10 cellular contexts compared by ENCODE assay signal in the genomic region with DNA sequence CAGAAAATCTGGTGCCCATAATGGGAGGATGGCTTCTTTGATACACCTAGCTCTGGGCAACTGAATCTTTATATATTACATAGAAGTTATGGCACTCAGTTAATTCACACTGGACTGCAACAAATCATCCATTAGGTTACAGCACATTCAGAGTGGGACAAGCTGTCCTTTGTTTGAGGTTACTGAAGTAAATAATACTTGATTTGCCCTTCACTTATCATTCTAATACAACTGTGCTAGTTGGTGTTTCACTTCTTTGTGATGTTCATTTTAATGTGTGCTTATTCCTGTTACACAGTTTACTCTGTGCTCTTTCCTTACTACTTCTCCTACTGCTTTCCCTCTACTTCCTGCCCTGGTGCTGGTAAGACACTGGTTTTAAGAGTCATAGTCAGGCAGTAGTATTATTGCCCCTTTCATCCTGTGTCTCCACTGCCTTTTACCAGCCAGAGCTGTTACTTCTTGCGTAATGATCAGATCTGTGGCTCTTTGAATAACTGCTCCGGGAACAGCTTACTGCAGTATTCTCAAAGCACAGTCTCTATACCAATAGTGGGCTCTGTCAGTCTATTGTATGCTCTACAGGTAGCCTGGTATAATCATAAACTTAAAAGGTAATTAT. TPM values are rescaled to one million over a fixed set of nuclear protein-coding genes. Genes with fewer than 3 reads are reported as not detected.
DNase-seq lines count a peak whose midpoint lies in the region; ATAC-seq and TF ChIP-seq lines count a peak whose summit lies in the region.
"Had no signal": no experiment of that assay in that cellular context is flagged by ENCODE, and none has a peak within 500 bp of the region (broad histone marks: within the 10 kb centered on the region; RNA-seq: fewer than 3 reads in every experiment).

No MANE protein-coding gene starts in this region.

- DNase-seq in CD4-positive, CD25-positive, alpha-beta regulatory T cell = no peak
- DNase-seq in LoVo (ENCODE audit: low spot score) (peak; percentile 30), mammary epithelial cell (peak; percentile 29), right lobe of liver (no peak), cortex of kidney (lab: John Stamatoyannopoulos, UW) (no peak), neuronal stem cell (ENCODE audit: low spot score) (no peak), nucleus accumbens (lab: John Stamatoyannopoulos, UW) (no peak)
- no peak for DNase-seq in activated CD8-positive, alpha-beta T cell treated with anti-CD3 and anti-CD28 coated beads, Interleukin-2, amount 10 ng/mL, durations not matched to agents 7 days and 5 days

- no peak overlapping the region for H4K91ac ChIP-seq in neuronal stem cell (ENCODE audit: low read depth, low read length, poor library complexity)

- H3K4me2 ChIP-seq in mammary epithelial cell (ENCODE audit: insufficient read depth, low read depth, low read length) = no peak overlapping the region
- no peak overlapping the region for H3K4me2 ChIP-seq in neuronal stem cell (ENCODE audit: insufficient read depth, low read length, poor library complexity, severe bottlenecking)

- peak overlapping the region in 2 of 3 donors; percentile 48 to 63 for H3K27ac Mint-ChIP-seq in CD4-positive, CD25-positive, alpha-beta regulatory T cell
- H3K27ac Mint-ChIP-seq in activated CD8-positive, alpha-beta T cell treated with anti-CD3 and anti-CD28 coated beads, Interleukin-2, amount 10 ng/mL, durations not matched to agents 7 days and 5 days = no peak overlapping the region
- H3K27ac Mint-ChIP-seq: stimulated activated effector memory CD8-positive, alpha-beta T cell treated with anti-CD3 and anti-CD28 coated beads, Interleukin-12 subunit alpha, Interleukin-12 subunit beta, amount 100 ng/mL, for 72 hours had no signal

- ATAC-seq in CD4-positive, CD25-positive, alpha-beta regulatory T cell (ENCODE audit: low read depth in 2 of 2) = no peak
- peak; percentile 40 to 85 (median 62) for ATAC-seq in right lobe of liver
- ATAC-seq in activated CD8-positive, alpha-beta T cell treated with anti-CD3 and anti-CD28 coated beads, Interleukin-2, amount 10 ng/mL, durations not matched to agents 7 days and 5 days = no peak
- ATAC-seq: stimulated activated effector memory CD8-positive, alpha-beta T cell treated with anti-CD3 and anti-CD28 coated beads, Interleukin-12 subunit alpha, Interleukin-12 subunit beta, amount 100 ng/mL, for 72 hours had no signal

- no peak overlapping the region for H2BK5ac ChIP-seq in neuronal stem cell (ENCODE audit: low read length)

- no peak for TF ChIP-seq POLR2A in right lobe of liver (IDR thresholded peaks at IDR 0.05)

- no peak overlapping the region for H2BK120ac ChIP-seq in neuronal stem cell (ENCODE audit: low read depth, low read length)

- no TSS peak for BruUV-seq in mammary epithelial cell (replicated peaks; lab: Mats Ljungman, UMichigan)

- CTCF ChIA-PET in mammary epithelial cell (lab: Charles Lee; ENCODE audit: low non-redundant PET) = no interaction called here
- CTCF ChIA-PET in activated CD8-positive, alpha-beta T cell treated with anti-CD3 and anti-CD28 coated beads, Interleukin-2, amount 10 ng/mL, durations not matched to agents 7 days and 5 days (lab: Charles Lee) = no interaction called here

- no peak overlapping the region for H3K4me3 Mint-ChIP-seq in CD4-positive, CD25-positive, alpha-beta regulatory T cell
- no peak overlapping the region for H3K4me3 Mint-ChIP-seq in activated CD8-positive, alpha-beta T cell treated with anti-CD3 and anti-CD28 coated beads, Interleukin-2, amount 10 ng/mL, durations not matched to agents 7 days and 5 days
- H3K4me3 Mint-ChIP-seq: stimulated activated effector memory CD8-positive, alpha-beta T cell treated with anti-CD3 and anti-CD28 coated beads, Interleukin-12 subunit alpha, Interleukin-12 subunit beta, amount 100 ng/mL, for 72 hours had no signal

- peaks cover 0 to 10% (median 1%) of the 10 kb centered on the region in 7 donors for H3K9me3 Mint-ChIP-seq in CD4-positive, CD25-positive, alpha-beta regulatory T cell
- H3K9me3 Mint-ChIP-seq in activated CD8-positive, alpha-beta T cell treated with anti-CD3 and anti-CD28 coated beads, Interleukin-2, amount 10 ng/mL, durations not matched to agents 7 days and 5 days (ENCODE audit: insufficient read depth) = peaks cover 5% of the 10 kb centered on the region

- no peak overlapping the region for H2AK5ac ChIP-seq in neuronal stem cell (ENCODE audit: low read depth, low read length)

- no peak overlapping the region for H2AFZ ChIP-seq in mammary epithelial cell (ENCODE audit: low read depth, low read length)
- no peak overlapping the region for H2AFZ ChIP-seq in neuronal stem cell (ENCODE audit: low read length)

- no peak overlapping the region for H3K9ac ChIP-seq in mammary epithelial cell (ENCODE audit: insufficient read depth, low read length)
- H3K9ac ChIP-seq in neuronal stem cell (ENCODE audit: low read depth, low read length, poor library complexity) = no peak overlapping the region
- H3K9ac ChIP-seq: BLaER1 treated with 17β-estradiol and CSF1 and Interleukin-3, amounts not matched to agents 10 nM and 100 nM had no signal

- peaks cover 10 to 28% (median 21%) of the 10 kb centered on the region in 4 donors for H3K4me1 Mint-ChIP-seq in CD4-positive, CD25-positive, alpha-beta regulatory T cell
- no peaks in the 10 kb centered on the region for H3K4me1 Mint-ChIP-seq in activated CD8-positive, alpha-beta T cell treated with anti-CD3 and anti-CD28 coated beads, Interleukin-2, amount 10 ng/mL, durations not matched to agents 7 days and 5 days (ENCODE audit: low read depth)

- H3K9me3 ChIP-seq in CD4-positive, CD25-positive, alpha-beta regulatory T cell (ENCODE audit: control insufficient read depth in 2 of 2, low read length in 2 of 2) = no peaks in the 10 kb centered on the region
- no peaks in the 10 kb centered on the region for H3K9me3 ChIP-seq in mammary epithelial cell (replicated peaks; ENCODE audit: insufficient read depth, low read length)
- no peaks in the 10 kb centered on the region for H3K9me3 ChIP-seq in right lobe of liver
- no peaks in the 10 kb centered on the region for H3K9me3 ChIP-seq in neuronal stem cell (replicated peaks in 1 of 2; ENCODE audit: control insufficient read depth in 2 of 2, insufficient read depth in 1 of 2, low read depth in 1 of 2, low read length in 2 of 2)

- in situ Hi-C loops in mammary epithelial cell (cut with MboI; ENCODE audit: low sequenced_read_pairs in 2 of 2) = no loop called here

- 65% methylated on average over 2 of the region's 2 CpGs for WGBS in mammary epithelial cell (ENCODE audit: low coverage, missing lambda C conversion rate)
- 33% methylated on average over 2 of the region's 2 CpGs for WGBS in right lobe of liver (ENCODE audit: insufficient coverage, low coverage, low lambda C conversion rate, missing lambda C conversion rate)
- no CpG with 5 or more reads among the region's 2 CpGs for WGBS in neuronal stem cell (ENCODE audit: extremely low coverage in 2 of 2, insufficient read length in 2 of 2, insufficient replicate concordance in 1 of 2), 2 donors

- H3K23ac ChIP-seq in neuronal stem cell (ENCODE audit: low read depth, low read length, poor library complexity) = no peak overlapping the region

- no peaks in the 10 kb centered on the region for H3K79me1 ChIP-seq in neuronal stem cell (ENCODE audit: low read depth, low read length)

- no peak overlapping the region for H4K8ac ChIP-seq in neuronal stem cell (ENCODE audit: low read depth, low read length)

- TF ChIP-seq CTCF in mammary epithelial cell (conservative IDR thresholded peaks at IDR 0.05 in 1 of 2, IDR thresholded peaks at IDR 0.05 in 1 of 2; ENCODE audit: extremely low read depth in 1 of 2, insufficient read depth in 1 of 2, low read depth in 1 of 2, low read length in 2 of 2) (no peak), right lobe of liver (IDR thresholded peaks at IDR 0.05) (no peak)

- H3K4me3 ChIP-seq in CD4-positive, CD25-positive, alpha-beta regulatory T cell (ENCODE audit: low read depth, low read length) = no peak overlapping the region
- no peak overlapping the region for H3K4me3 ChIP-seq in mammary epithelial cell (replicated peaks in 1 of 3; ENCODE audit: insufficient read depth in 1 of 3, low read depth in 2 of 3, low read length in 3 of 3)
- no peak overlapping the region for H3K4me3 ChIP-seq in right lobe of liver
- H3K4me3 ChIP-seq in neuronal stem cell (ENCODE audit: low read length in 2 of 2) = no peak overlapping the region
- H3K4me3 ChIP-seq: BLaER1 treated with 17β-estradiol and CSF1 and Interleukin-3, amounts not matched to agents 10 nM and 100 nM had no signal

- no peaks in the 10 kb centered on the region for H3K27me3 ChIP-seq in CD4-positive, CD25-positive, alpha-beta regulatory T cell (ENCODE audit: control insufficient read depth, insufficient read depth, low read length)
- H3K27me3 ChIP-seq in mammary epithelial cell (ENCODE audit: insufficient read depth, low read length) = no peaks in the 10 kb centered on the region
- H3K27me3 ChIP-seq in right lobe of liver = no peaks in the 10 kb centered on the region
- no peaks in the 10 kb centered on the region for H3K27me3 ChIP-seq in neuronal stem cell (ENCODE audit: control insufficient read depth in 3 of 3, insufficient read depth in 3 of 3, low read depth in 1 of 3, low read length in 3 of 3)
- H3K27me3 ChIP-seq: BLaER1 treated with 17β-estradiol and CSF1 and Interleukin-3, amounts not matched to agents 10 nM and 100 nM had no signal

- dilution Hi-C loops in mammary epithelial cell (cut with HindIII; ENCODE audit: low sequenced_read_pairs) = no loop called here

- no peak overlapping the region for H3K18ac ChIP-seq in neuronal stem cell (ENCODE audit: low read length)

- no peaks in the 10 kb centered on the region for H4K20me1 ChIP-seq in mammary epithelial cell (ENCODE audit: insufficient read depth, low read length)

- intact Hi-C loops in mammary epithelial cell (cut with micrococcal nuclease) (no loop called here), right lobe of liver (cut with DNase I) (no loop called here)

- no peak overlapping the region for H3K4ac ChIP-seq in neuronal stem cell (ENCODE audit: low read length)

- H3K79me2 ChIP-seq in mammary epithelial cell (ENCODE audit: insufficient read depth, low read length) = no peaks in the 10 kb centered on the region

- no peak overlapping the region for H3K27ac ChIP-seq in CD4-positive, CD25-positive, alpha-beta regulatory T cell (ENCODE audit: insufficient read depth, low read length, poor library complexity, severe bottlenecking)
- no peak overlapping the region for H3K27ac ChIP-seq in mammary epithelial cell (ENCODE audit: insufficient read depth, low read depth, low read length)
- no peak overlapping the region for H3K27ac ChIP-seq in right lobe of liver
- H3K27ac ChIP-seq in neuronal stem cell (replicated peaks; ENCODE audit: low read length) = no peak overlapping the region
- H3K27ac ChIP-seq: BLaER1 treated with 17β-estradiol and CSF1 and Interleukin-3, amounts not matched to agents 10 nM and 100 nM had no signal

- H3K36me3 ChIP-seq in CD4-positive, CD25-positive, alpha-beta regulatory T cell (ENCODE audit: control insufficient read depth, insufficient read depth, low read length) = peaks cover 7% of the 10 kb centered on the region
- no peaks in the 10 kb centered on the region for H3K36me3 ChIP-seq in mammary epithelial cell (ENCODE audit: insufficient read depth, low read length)
- H3K36me3 ChIP-seq in right lobe of liver = peaks cover 0 to 4% (median 0%) of the 10 kb centered on the region in 4 donors
- H3K36me3 ChIP-seq in neuronal stem cell (replicated peaks in 1 of 2; ENCODE audit: control insufficient read depth in 2 of 2, insufficient read depth in 2 of 2, low read length in 2 of 2) = peaks cover 0 to 17% of the 10 kb centered on the region in 2 donors

- H3K4me1 ChIP-seq in CD4-positive, CD25-positive, alpha-beta regulatory T cell (ENCODE audit: control insufficient read depth, insufficient read depth, low read length, poor library complexity, severe bottlenecking) = no peaks in the 10 kb centered on the region
- no peaks in the 10 kb centered on the region for H3K4me1 ChIP-seq in mammary epithelial cell (ENCODE audit: insufficient read depth, low read length)
- peaks cover 0 to 14% (median 0%) of the 10 kb centered on the region in 4 donors for H3K4me1 ChIP-seq in right lobe of liver
- H3K4me1 ChIP-seq in neuronal stem cell (ENCODE audit: control insufficient read depth in 2 of 2, insufficient read depth in 1 of 2, low read depth in 1 of 2, low read length in 2 of 2) = peaks cover 0 to 2% of the 10 kb centered on the region in 2 donors

- no peak overlapping the region for H3K14ac ChIP-seq in neuronal stem cell (ENCODE audit: low read length)

- H3K36me3 Mint-ChIP-seq in CD4-positive, CD25-positive, alpha-beta regulatory T cell = peaks cover 44% of the 10 kb centered on the region
- H3K36me3 Mint-ChIP-seq in activated CD8-positive, alpha-beta T cell treated with anti-CD3 and anti-CD28 coated beads, Interleukin-2, amount 10 ng/mL, durations not matched to agents 7 days and 5 days (ENCODE audit: low read depth) = peaks cover 20% of the 10 kb centered on the region

- no peaks in the 10 kb centered on the region for H3K27me3 Mint-ChIP-seq in CD4-positive, CD25-positive, alpha-beta regulatory T cell
- H3K27me3 Mint-ChIP-seq in activated CD8-positive, alpha-beta T cell treated with anti-CD3 and anti-CD28 coated beads, Interleukin-2, amount 10 ng/mL, durations not matched to agents 7 days and 5 days (ENCODE audit: low read depth) = no peaks in the 10 kb centered on the region

- POLR2A ChIA-PET in activated CD8-positive, alpha-beta T cell treated with anti-CD3 and anti-CD28 coated beads, Interleukin-2, amount 10 ng/mL, durations not matched to agents 7 days and 5 days (lab: Charles Lee) = no interaction called here

- no peak overlapping the region for H2BK12ac ChIP-seq in neuronal stem cell (ENCODE audit: low read length)

- H2BK15ac ChIP-seq in neuronal stem cell (ENCODE audit: low read length) = no peak overlapping the region

RNA-seq across cellular contexts. Expression of a gene that starts 36.4 kb away (rescaled TPM):
- 14.9 TPM for total RNA-seq in CD4-positive, CD25-positive, alpha-beta regulatory T cell
- polyA plus RNA-seq in CD4-positive, CD25-positive, alpha-beta regulatory T cell = 1 to 10 TPM; 3.4 to 5.2 (median 3.7) TPM
- total RNA-seq in mammary epithelial cell (10 to 100 TPM; 14.2 to 15.2 TPM), right lobe of liver (10 to 100 TPM in 5 of 6 experiments, 1 to 10 TPM in 1; 9.3 to 13.8 (median 10.8) TPM)
- polyA plus RNA-seq in mammary epithelial cell = 6.5 TPM
- 5.6 TPM for polyA minus RNA-seq in mammary epithelial cell
- 1 to 10 TPM; 7.5 to 9.0 TPM for total RNA-seq in activated CD8-positive, alpha-beta T cell treated with anti-CD3 and anti-CD28 coated beads, Interleukin-2, amount 10 ng/mL, durations not matched to agents 7 days and 5 days
- 7.8 TPM for polyA plus RNA-seq in neuronal stem cell (2013, experiment 1 of 2)
- polyA plus RNA-seq in neuronal stem cell (2013, experiment 2 of 2) = 7.5 TPM

RNA-seq across cellular contexts. Expression of a gene that starts 56.9 kb away (rescaled TPM):
- 73.3 TPM for total RNA-seq in CD4-positive, CD25-positive, alpha-beta regulatory T cell
- polyA plus RNA-seq in CD4-positive, CD25-positive, alpha-beta regulatory T cell = 10 to 100 TPM; 14.4 to 22.4 (median 20.9) TPM
- total RNA-seq in mammary epithelial cell = 10 to 100 TPM; 17.7 to 31.3 TPM
- polyA plus RNA-seq in mammary epithelial cell = 8.3 TPM
- polyA minus RNA-seq in mammary epithelial cell = 21.8 TPM
- 10 to 100 TPM; 12.8 to 22.3 (median 16.9) TPM for total RNA-seq in right lobe of liver
- 10 to 100 TPM; 31.1 to 32.9 TPM for total RNA-seq in activated CD8-positive, alpha-beta T cell treated with anti-CD3 and anti-CD28 coated beads, Interleukin-2, amount 10 ng/mL, durations not matched to agents 7 days and 5 days
- 23.3 TPM for polyA plus RNA-seq in neuronal stem cell (2013, experiment 1 of 2)
- polyA plus RNA-seq in neuronal stem cell (2013, experiment 2 of 2) = 23.0 TPM

Comparison
In these comparisons a context has a peak if more than half of its experiments do, and no peak if none do; other contexts are left out.
1. ATAC-seq: peak in right lobe of liver (4 of 4); none in CD4-positive, CD25-positive, alpha-beta regulatory T cell (0 of 2) and activated CD8-positive, alpha-beta T cell treated with anti-CD3 and anti-CD28 coated beads, Interleukin-2, amount 10 ng/mL, durations not matched to agents 7 days and 5 days (single experiment).
2. DNase-seq: peak in LoVo (single experiment) and mammary epithelial cell (single experiment); none in CD4-positive, CD25-positive, alpha-beta regulatory T cell (0 of 3), right lobe of liver (0 of 3), activated CD8-positive, alpha-beta T cell treated with anti-CD3 and anti-CD28 coated beads, Interleukin-2, amount 10 ng/mL, durations not matched to agents 7 days and 5 days (single experiment), cortex of kidney (single experiment), neuronal stem cell (single experiment) and nucleus accumbens (0 of 56).